Comparison of ENCODE assay signal across 2 cellular contexts in the genomic region with DNA sequence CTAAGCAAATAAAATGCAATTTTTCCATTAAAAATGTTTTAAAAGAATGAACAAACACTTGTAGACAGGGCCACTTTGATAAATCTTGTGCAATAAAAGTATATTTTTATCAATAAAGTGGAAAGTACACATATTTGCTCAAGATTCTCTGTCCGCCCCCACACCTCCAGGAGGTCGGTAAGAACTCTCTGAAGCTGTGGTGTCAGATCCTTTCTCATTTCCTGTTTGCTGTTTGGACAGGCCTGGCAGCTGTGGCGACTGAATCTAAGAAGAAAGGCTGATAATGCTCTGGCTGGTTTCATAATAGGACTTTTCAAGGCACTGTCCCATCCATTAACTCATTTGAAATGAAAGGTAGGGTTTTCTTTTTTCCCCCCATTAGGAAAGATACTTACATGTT.
TF ChIP-seq lines count a peak whose summit lies in the region.

No MANE protein-coding gene starts in this region.

TF ChIP-seq in GM23338, 12 proteins besides CTCF, POLR2A, EP300 and RAD21:
- TF ChIP-seq, protein P1, sequence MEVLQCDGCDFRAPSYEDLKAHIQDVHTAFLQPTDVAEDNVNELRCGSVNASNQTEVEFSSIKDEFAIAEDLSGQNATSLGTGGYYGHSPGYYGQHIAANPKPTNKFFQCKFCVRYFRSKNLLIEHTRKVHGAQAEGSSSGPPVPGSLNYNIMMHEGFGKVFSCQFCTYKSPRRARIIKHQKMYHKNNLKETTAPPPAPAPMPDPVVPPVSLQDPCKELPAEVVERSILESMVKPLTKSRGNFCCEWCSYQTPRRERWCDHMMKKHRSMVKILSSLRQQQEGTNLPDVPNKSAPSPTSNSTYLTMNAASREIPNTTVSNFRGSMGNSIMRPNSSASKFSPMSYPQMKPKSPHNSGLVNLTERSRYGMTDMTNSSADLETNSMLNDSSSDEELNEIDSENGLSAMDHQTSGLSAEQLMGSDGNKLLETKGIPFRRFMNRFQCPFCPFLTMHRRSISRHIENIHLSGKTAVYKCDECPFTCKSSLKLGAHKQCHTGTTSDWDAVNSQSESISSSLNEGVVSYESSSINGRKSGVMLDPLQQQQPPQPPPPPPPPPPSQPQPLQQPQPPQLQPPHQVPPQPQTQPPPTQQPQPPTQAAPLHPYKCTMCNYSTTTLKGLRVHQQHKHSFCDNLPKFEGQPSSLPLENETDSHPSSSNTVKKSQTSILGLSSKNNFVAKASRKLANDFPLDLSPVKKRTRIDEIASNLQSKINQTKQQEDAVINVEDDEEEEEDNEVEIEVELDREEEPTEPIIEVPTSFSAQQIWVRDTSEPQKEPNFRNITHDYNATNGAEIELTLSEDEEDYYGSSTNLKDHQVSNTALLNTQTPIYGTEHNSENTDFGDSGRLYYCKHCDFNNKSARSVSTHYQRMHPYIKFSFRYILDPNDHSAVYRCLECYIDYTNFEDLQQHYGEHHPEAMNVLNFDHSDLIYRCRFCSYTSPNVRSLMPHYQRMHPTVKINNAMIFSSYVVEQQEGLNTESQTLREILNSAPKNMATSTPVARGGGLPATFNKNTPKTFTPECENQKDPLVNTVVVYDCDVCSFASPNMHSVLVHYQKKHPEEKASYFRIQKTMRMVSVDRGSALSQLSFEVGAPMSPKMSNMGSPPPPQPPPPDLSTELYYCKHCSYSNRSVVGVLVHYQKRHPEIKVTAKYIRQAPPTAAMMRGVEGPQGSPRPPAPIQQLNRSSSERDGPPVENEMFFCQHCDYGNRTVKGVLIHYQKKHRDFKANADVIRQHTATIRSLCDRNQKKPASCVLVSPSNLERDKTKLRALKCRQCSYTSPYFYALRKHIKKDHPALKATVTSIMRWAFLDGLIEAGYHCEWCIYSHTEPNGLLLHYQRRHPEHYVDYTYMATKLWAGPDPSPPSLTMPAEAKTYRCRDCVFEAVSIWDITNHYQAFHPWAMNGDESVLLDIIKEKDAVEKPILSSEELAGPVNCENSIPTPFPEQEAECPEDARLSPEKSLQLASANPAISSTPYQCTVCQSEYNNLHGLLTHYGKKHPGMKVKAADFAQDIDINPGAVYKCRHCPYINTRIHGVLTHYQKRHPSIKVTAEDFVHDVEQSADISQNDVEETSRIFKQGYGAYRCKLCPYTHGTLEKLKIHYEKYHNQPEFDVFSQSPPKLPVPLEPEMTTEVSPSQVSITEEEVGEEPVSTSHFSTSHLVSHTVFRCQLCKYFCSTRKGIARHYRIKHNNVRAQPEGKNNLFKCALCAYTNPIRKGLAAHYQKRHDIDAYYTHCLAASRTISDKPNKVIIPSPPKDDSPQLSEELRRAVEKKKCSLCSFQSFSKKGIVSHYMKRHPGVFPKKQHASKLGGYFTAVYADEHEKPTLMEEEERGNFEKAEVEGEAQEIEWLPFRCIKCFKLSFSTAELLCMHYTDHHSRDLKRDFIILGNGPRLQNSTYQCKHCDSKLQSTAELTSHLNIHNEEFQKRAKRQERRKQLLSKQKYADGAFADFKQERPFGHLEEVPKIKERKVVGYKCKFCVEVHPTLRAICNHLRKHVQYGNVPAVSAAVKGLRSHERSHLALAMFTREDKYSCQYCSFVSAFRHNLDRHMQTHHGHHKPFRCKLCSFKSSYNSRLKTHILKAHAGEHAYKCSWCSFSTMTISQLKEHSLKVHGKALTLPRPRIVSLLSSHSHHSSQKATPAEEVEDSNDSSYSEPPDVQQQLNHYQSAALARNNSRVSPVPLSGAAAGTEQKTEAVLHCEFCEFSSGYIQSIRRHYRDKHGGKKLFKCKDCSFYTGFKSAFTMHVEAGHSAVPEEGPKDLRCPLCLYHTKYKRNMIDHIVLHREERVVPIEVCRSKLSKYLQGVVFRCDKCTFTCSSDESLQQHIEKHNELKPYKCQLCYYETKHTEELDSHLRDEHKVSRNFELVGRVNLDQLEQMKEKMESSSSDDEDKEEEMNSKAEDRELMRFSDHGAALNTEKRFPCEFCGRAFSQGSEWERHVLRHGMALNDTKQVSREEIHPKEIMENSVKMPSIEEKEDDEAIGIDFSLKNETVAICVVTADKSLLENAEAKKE (CRISPR knock-in tag; IDR thresholded peaks at IDR 0.05): no peak
- TF ChIP-seq EZH2phosphoT487 (IDR thresholded peaks at IDR 0.05; ENCODE audit: unreplicated experiment) (no peak), ZNF114 (CRISPR knock-in tag; IDR thresholded peaks at IDR 0.05) (no peak), STAT1 (IDR thresholded peaks at IDR 0.05; ENCODE audit: unreplicated experiment) (no peak), ZNF331 (CRISPR knock-in tag; IDR thresholded peaks at IDR 0.05; ENCODE audit: low read depth) (no peak)
- TF ChIP-seq, protein P2, sequence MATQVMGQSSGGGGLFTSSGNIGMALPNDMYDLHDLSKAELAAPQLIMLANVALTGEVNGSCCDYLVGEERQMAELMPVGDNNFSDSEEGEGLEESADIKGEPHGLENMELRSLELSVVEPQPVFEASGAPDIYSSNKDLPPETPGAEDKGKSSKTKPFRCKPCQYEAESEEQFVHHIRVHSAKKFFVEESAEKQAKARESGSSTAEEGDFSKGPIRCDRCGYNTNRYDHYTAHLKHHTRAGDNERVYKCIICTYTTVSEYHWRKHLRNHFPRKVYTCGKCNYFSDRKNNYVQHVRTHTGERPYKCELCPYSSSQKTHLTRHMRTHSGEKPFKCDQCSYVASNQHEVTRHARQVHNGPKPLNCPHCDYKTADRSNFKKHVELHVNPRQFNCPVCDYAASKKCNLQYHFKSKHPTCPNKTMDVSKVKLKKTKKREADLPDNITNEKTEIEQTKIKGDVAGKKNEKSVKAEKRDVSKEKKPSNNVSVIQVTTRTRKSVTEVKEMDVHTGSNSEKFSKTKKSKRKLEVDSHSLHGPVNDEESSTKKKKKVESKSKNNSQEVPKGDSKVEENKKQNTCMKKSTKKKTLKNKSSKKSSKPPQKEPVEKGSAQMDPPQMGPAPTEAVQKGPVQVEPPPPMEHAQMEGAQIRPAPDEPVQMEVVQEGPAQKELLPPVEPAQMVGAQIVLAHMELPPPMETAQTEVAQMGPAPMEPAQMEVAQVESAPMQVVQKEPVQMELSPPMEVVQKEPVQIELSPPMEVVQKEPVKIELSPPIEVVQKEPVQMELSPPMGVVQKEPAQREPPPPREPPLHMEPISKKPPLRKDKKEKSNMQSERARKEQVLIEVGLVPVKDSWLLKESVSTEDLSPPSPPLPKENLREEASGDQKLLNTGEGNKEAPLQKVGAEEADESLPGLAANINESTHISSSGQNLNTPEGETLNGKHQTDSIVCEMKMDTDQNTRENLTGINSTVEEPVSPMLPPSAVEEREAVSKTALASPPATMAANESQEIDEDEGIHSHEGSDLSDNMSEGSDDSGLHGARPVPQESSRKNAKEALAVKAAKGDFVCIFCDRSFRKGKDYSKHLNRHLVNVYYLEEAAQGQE (IDR thresholded peaks at IDR 0.05; ENCODE audit: unreplicated experiment): no peak
TF ChIP-seq in GM23338: peak in this region for 0.

TF ChIP-seq in SK-N-SH, 30 proteins besides CTCF, POLR2A, EP300 and RAD21:
- TF ChIP-seq, protein P3, sequence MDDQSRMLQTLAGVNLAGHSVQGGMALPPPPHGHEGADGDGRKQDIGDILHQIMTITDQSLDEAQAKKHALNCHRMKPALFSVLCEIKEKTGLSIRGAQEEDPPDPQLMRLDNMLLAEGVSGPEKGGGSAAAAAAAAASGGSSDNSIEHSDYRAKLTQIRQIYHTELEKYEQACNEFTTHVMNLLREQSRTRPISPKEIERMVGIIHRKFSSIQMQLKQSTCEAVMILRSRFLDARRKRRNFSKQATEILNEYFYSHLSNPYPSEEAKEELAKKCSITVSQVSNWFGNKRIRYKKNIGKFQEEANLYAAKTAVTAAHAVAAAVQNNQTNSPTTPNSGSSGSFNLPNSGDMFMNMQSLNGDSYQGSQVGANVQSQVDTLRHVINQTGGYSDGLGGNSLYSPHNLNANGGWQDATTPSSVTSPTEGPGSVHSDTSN (IDR thresholded peaks at IDR 0.05): no peak
- TF ChIP-seq, protein P4, sequence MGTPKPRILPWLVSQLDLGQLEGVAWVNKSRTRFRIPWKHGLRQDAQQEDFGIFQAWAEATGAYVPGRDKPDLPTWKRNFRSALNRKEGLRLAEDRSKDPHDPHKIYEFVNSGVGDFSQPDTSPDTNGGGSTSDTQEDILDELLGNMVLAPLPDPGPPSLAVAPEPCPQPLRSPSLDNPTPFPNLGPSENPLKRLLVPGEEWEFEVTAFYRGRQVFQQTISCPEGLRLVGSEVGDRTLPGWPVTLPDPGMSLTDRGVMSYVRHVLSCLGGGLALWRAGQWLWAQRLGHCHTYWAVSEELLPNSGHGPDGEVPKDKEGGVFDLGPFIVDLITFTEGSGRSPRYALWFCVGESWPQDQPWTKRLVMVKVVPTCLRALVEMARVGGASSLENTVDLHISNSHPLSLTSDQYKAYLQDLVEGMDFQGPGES (IDR thresholded peaks at IDR 0.05; ENCODE audit: low read depth, low read length): no peak
- TF ChIP-seq RFX5 (IDR thresholded peaks at IDR 0.05; ENCODE audit: low read length) (no peak), JUND (IDR thresholded peaks at IDR 0.05) (no peak), RCOR1 (IDR thresholded peaks at IDR 0.05; ENCODE audit: low read length) (no peak), FOXM1 (IDR thresholded peaks at IDR 0.05; ENCODE audit: low read depth) (no peak), TEAD4 (IDR thresholded peaks at IDR 0.05; ENCODE audit: borderline replicate concordance, insufficient read depth) (no peak), FOSL2 (IDR thresholded peaks at IDR 0.05; ENCODE audit: borderline replicate concordance, low read depth) (no peak), EZH2phosphoT487 (IDR thresholded peaks at IDR 0.05; ENCODE audit: borderline replicate concordance, low read depth) (no peak)
- TF ChIP-seq, protein P5, sequence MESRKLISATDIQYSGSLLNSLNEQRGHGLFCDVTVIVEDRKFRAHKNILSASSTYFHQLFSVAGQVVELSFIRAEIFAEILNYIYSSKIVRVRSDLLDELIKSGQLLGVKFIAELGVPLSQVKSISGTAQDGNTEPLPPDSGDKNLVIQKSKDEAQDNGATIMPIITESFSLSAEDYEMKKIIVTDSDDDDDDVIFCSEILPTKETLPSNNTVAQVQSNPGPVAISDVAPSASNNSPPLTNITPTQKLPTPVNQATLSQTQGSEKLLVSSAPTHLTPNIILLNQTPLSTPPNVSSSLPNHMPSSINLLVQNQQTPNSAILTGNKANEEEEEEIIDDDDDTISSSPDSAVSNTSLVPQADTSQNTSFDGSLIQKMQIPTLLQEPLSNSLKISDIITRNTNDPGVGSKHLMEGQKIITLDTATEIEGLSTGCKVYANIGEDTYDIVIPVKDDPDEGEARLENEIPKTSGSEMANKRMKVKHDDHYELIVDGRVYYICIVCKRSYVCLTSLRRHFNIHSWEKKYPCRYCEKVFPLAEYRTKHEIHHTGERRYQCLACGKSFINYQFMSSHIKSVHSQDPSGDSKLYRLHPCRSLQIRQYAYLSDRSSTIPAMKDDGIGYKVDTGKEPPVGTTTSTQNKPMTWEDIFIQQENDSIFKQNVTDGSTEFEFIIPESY (IDR thresholded peaks at IDR 0.05; ENCODE audit: borderline replicate concordance, low read depth): no peak
